Comparison of ENCODE assay signal across 1 cellular context in the genomic region with DNA sequence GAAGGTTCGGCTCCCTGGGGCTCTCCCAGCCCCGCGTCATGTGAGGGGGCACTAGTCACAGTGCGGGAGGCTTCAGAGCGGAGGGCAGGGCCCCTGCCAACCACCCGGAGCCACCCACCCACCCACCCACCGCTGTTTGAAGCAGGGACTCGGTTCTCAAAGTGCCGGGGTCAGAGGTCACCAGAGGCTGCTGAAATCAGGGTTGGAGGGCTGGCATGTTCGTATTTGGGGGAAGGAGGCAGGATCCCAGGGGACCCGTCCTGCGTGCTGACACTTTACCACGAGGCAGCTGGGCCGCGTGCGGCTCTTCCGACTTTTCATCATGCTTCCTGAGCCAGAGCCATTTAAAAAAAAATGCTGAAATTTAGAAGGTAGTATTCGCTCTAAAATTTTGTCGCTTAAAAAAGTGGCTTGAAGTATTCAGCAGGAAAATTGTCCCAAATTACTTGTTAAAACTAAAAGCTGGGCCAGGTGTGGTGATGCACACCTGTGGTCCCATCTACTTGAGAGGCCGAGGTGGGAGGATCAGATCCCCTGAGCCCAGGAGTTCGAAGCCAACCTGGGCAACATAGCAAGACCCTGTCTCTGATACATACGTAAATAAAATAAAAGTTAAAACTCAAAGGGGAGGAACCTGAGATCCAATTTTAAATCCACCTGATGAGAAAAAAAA.
TF ChIP-seq lines count a peak whose summit lies in the region.

No MANE protein-coding gene starts in this region.

TF ChIP-seq in H1, 55 proteins besides CTCF, POLR2A, EP300 and RAD21 (continued from another document):
- TF ChIP-seq, protein P1, sequence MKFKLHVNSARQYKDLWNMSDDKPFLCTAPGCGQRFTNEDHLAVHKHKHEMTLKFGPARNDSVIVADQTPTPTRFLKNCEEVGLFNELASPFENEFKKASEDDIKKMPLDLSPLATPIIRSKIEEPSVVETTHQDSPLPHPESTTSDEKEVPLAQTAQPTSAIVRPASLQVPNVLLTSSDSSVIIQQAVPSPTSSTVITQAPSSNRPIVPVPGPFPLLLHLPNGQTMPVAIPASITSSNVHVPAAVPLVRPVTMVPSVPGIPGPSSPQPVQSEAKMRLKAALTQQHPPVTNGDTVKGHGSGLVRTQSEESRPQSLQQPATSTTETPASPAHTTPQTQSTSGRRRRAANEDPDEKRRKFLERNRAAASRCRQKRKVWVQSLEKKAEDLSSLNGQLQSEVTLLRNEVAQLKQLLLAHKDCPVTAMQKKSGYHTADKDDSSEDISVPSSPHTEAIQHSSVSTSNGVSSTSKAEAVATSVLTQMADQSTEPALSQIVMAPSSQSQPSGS (IDR thresholded peaks at IDR 0.05; ENCODE audit: low read length): no peak
- TF ChIP-seq TBP (IDR thresholded peaks at IDR 0.05; ENCODE audit: low read depth, low read length): no peak
- no peak for TF ChIP-seq SUZ12 (IDR thresholded peaks at IDR 0.05; ENCODE audit: low read length)
TF ChIP-seq in H1: peak in this region for 0.
